In genomic region chr17:6276711-6277110, GRCh38 we compare ENCODE assay signal across 1 cellular context.
TF ChIP-seq lines count a peak whose summit lies in the region.

No MANE protein-coding gene starts in this region.

TF ChIP-seq in H1, 55 proteins besides CTCF, POLR2A, EP300 and RAD21 (continued from another document):
- no peak for TF ChIP-seq RFX5 (IDR thresholded peaks at IDR 0.05; ENCODE audit: borderline replicate concordance, low read depth, low read length)
